8 cellular contexts compared by ENCODE assay signal in genomic region chr3:9946112-9947024, GRCh38. TPM values are rescaled to one million over a fixed set of nuclear protein-coding genes. Genes with fewer than 3 reads are reported as not detected.
DNase-seq lines count a peak whose midpoint lies in the region; ATAC-seq and TF ChIP-seq lines count a peak whose summit lies in the region.

No MANE protein-coding gene starts in this region.

- 0 out of 2 replicates have a peak overlapping the region, but pooled peaks have one; percentile 67 for H3K27ac Mint-ChIP-seq in GM23338
- H3K27ac Mint-ChIP-seq in activated CD8-positive, alpha-beta T cell treated with anti-CD3 and anti-CD28 coated beads for 36 hours, result peak overlapping the region; percentile 81

- H3K27ac ChIP-seq in GM23338 (ENCODE audit: low read depth) (no peak overlapping the region), dorsolateral prefrontal cortex (peak overlapping the region; percentile 46 to 95 (median 87)), liver (ENCODE audit: low read depth in 1 of 2, low read length in 2 of 2) (peak overlapping the region; percentile 35 to 42)

- H3K36me3 Mint-ChIP-seq in GM23338 (ENCODE audit: low read depth), result peaks cover 8% of the 10 kb centered on the region; the same call in 2 of the 3 replicates
- H3K36me3 Mint-ChIP-seq in activated CD8-positive, alpha-beta T cell treated with anti-CD3 and anti-CD28 coated beads for 36 hours (ENCODE audit: low read depth), result peaks cover 3% of the 10 kb centered on the region

- POLR2A ChIA-PET in AG04449 (lab: Yijun Ruan, JAX), result interaction anchor here (0.6 to 1.7 kb wide), 14 partner anchors 8 to 792 kb away, joined by 3 to 22 read pairs (median 3); partner anchors contain the start of genes ARPC4, CRELD1, IL17RE and RPUSD3
- POLR2A ChIA-PET in activated CD8-positive, alpha-beta T cell treated with anti-CD3 and anti-CD28 coated beads for 36 hours (lab: Charles Lee), result interaction anchor here (0.6 to 1.5 kb wide), 6 partner anchors 8 to 103 kb away, joined by 3 to 14 read pairs (median 5); partner anchors contain the start of genes CRELD1 and JAGN1

- DNase-seq in AG04449 (ENCODE audit: low read depth, low spot score), result no peak
- peak; percentile 93 for DNase-seq in GM23338 (ENCODE audit: low spot score)
- DNase-seq in NCI-H226, result peak; percentile 55
- DNase-seq in activated CD8-positive, alpha-beta T cell treated with anti-CD3 and anti-CD28 coated beads for 36 hours, result peak; percentile 83
- DNase-seq in dorsolateral prefrontal cortex, result peak; percentile 70 to 88 (median 76)
- DNase-seq in stimulated activated CD4-positive, alpha-beta T cell treated with anti-CD3 and anti-CD28 coated beads, Interleukin-2, amount 100 ng/mL, for 24 hours, result peak; percentile 79 to 80

- H3K27me3 ChIP-seq in GM23338 (ENCODE audit: insufficient read depth) (no peaks in the 10 kb centered on the region; the same call in 1 of the 2 replicates), dorsolateral prefrontal cortex (no peaks in the 10 kb centered on the region), liver (ENCODE audit: control insufficient read depth in 4 of 4, insufficient read depth in 4 of 4, low read length in 3 of 4) (peaks cover 0 to under 1% (median 0%) of the 10 kb centered on the region in 4 donors)

- no peaks in the 10 kb centered on the region for H3K36me3 ChIP-seq in GM23338 (ENCODE audit: insufficient read depth)
- peaks cover 0 to 19% (median 8%) of the 10 kb centered on the region in 4 donors for H3K36me3 ChIP-seq in liver (ENCODE audit: control insufficient read depth in 4 of 4, insufficient read depth in 3 of 4, low read depth in 1 of 4, low read length in 3 of 4)

- peak overlapping the region; percentile 73 for H3K4me3 ChIP-seq in AG04449 (ENCODE audit: low read depth, low read length)
- peak overlapping the region; percentile 66 for H3K4me3 ChIP-seq in GM23338
- peak overlapping the region; percentile 42 to 81 (median 64) for H3K4me3 ChIP-seq in dorsolateral prefrontal cortex
- peak overlapping the region in 2 of 3 donors; percentile 55 for H3K4me3 ChIP-seq in liver (ENCODE audit: low read depth in 1 of 3, low read length in 3 of 3)

- H3F3A ChIP-seq in GM23338 (replicated peaks; ENCODE audit: low read depth), result no peaks in the 10 kb centered on the region; the same call in 1 of the 2 replicates

- H2AFZ ChIP-seq in GM23338, result peak overlapping the region; percentile 84

- ATAC-seq in GM23338 (peak; percentile 82), GM19463 (IDR thresholded peaks at IDR 0.05; ENCODE audit: unreplicated experiment) (no peak)
- peak; percentile 86 for ATAC-seq in activated CD8-positive, alpha-beta T cell treated with anti-CD3 and anti-CD28 coated beads for 36 hours

- H4K20me1 ChIP-seq in GM23338 (replicated peaks; ENCODE audit: insufficient read depth), result no peaks in the 10 kb centered on the region

- CTCF ChIA-PET in AG04449 (lab: Yijun Ruan, JAX), result interaction anchor here (0.6 to 5.3 kb wide), 71 partner anchors 8 to 443 kb away, joined by 3 to 84 read pairs (median 5); partner anchors contain the start of genes CRELD1, IL17RE, JAGN1 and RPUSD3
- CTCF ChIA-PET in activated CD8-positive, alpha-beta T cell treated with anti-CD3 and anti-CD28 coated beads for 36 hours (lab: Charles Lee), result interaction anchor here (0.6 to 2.0 kb wide), 30 partner anchors 8 to 443 kb away, joined by 3 to 42 read pairs (median 4); partner anchors contain the start of genes ARPC4, CRELD1, FANCD2 and IL17RE

- H3K27me3 Mint-ChIP-seq in GM23338 (ENCODE audit: insufficient read depth, low read depth, poor library complexity), result peaks cover 19% of the 10 kb centered on the region
- no peaks in the 10 kb centered on the region for H3K27me3 Mint-ChIP-seq in activated CD8-positive, alpha-beta T cell treated with anti-CD3 and anti-CD28 coated beads for 36 hours

- H3K4me1 Mint-ChIP-seq in GM23338, result peaks cover 5% of the 10 kb centered on the region; the same call in 2 of the 3 replicates
- H3K4me1 Mint-ChIP-seq in activated CD8-positive, alpha-beta T cell treated with anti-CD3 and anti-CD28 coated beads for 36 hours (ENCODE audit: low read depth), result peaks cover 15% of the 10 kb centered on the region

- H3K4me1 ChIP-seq in GM23338 (ENCODE audit: insufficient read depth), result peaks cover 7% of the 10 kb centered on the region
- H3K4me1 ChIP-seq in liver (ENCODE audit: control insufficient read depth in 4 of 4, insufficient read depth in 4 of 4, low read length in 3 of 4), result peaks cover 2 to 16% (median 11%) of the 10 kb centered on the region in 4 donors

- H3K4me2 ChIP-seq in GM23338, result peak overlapping the region; percentile 91

- peak; percentile 52 to 74 for TF ChIP-seq RAD21 in liver (IDR thresholded peaks at IDR 0.05)

- H3K9ac ChIP-seq in liver (ENCODE audit: low read depth in 1 of 2, low read length in 2 of 2), result no peak overlapping the region

- H3K9me2 ChIP-seq in GM23338 (ENCODE audit: insufficient read depth), result no peaks in the 10 kb centered on the region

- intact Hi-C loops in activated CD8-positive, alpha-beta T cell treated with anti-CD3 and anti-CD28 coated beads for 36 hours (cut with micrococcal nuclease), result no loop called here
- intact Hi-C loops in dorsolateral prefrontal cortex (cut with DNase I), result loop anchor here (2.0 to 10.0 kb wide), 3 partner anchors 56 to 278 kb away; partner anchors contain the start of genes RPUSD3 (in 2 of the 2) and JAGN1 (in 1 of the 2)

- no peaks in the 10 kb centered on the region; the same call in 2 of the 3 replicates for H3K9me3 Mint-ChIP-seq in GM23338
- no peaks in the 10 kb centered on the region for H3K9me3 Mint-ChIP-seq in activated CD8-positive, alpha-beta T cell treated with anti-CD3 and anti-CD28 coated beads for 36 hours

- peak overlapping the region; percentile 84 for H3K4me3 Mint-ChIP-seq in GM23338
- H3K4me3 Mint-ChIP-seq in activated CD8-positive, alpha-beta T cell treated with anti-CD3 and anti-CD28 coated beads for 36 hours, result peak overlapping the region; percentile 78

- H3K9me3 ChIP-seq in liver (ENCODE audit: control insufficient read depth in 4 of 4, low read length in 3 of 4), result no peaks in the 10 kb centered on the region

- TF ChIP-seq CTCF in AG04449 (IDR thresholded peaks at IDR 0.05; ENCODE audit: insufficient read depth, low read length, missing control alignments) (peak; percentile 78), GM23338 (conservative IDR thresholded peaks at IDR 0.05; ENCODE audit: low read depth in 2 of 2) (peak; percentile 49 to 92), dorsolateral prefrontal cortex (IDR thresholded peaks at IDR 0.05 in 54 of 56, conservative IDR thresholded peaks at IDR 0.05 in 2 of 56; ENCODE audit: low read depth in 1 of 56, partially characterized antibody in 56 of 56) (peak; percentile 19 to 86 (median 74)), liver (IDR thresholded peaks at IDR 0.05; ENCODE audit: low read depth, low read length, missing input control) (peak; percentile 63)
- TF ChIP-seq CTCF in activated CD8-positive, alpha-beta T cell treated with anti-CD3 and anti-CD28 coated beads for 36 hours (IDR thresholded peaks at IDR 0.05), result peak; percentile 46

- WGBS in liver, result 9% methylated on average over 90 of the region's 90 CpGs

- no peaks in the 10 kb centered on the region for H3K79me2 ChIP-seq in GM23338 (replicated peaks; ENCODE audit: insufficient read depth)

TF ChIP-seq in liver, 16 proteins besides CTCF, POLR2A, EP300 and RAD21 (continues in another document):
- TF ChIP-seq ATF3 (IDR thresholded peaks at IDR 0.05) (no peak), HNF4A (conservative IDR thresholded peaks at IDR 0.05) (no peak), YY1 (IDR thresholded peaks at IDR 0.05) (no peak), HNF4G (IDR thresholded peaks at IDR 0.05) (no peak)

RNA-seq across cellular contexts. Expression of gene PRRT3, which starts 5.8 kb away (rescaled TPM):
- total RNA-seq in GM23338 (2014; rRNA removed; shearing (Covaris generic)), result 5.1 and 6.9 TPM in 2 replicates
- 4.3 TPM in 2 replicates for polyA plus RNA-seq in GM23338 (2016; fragmentation: Nextera tagmentation; extraction: Ambion mirVana)
- total RNA-seq in activated CD8-positive, alpha-beta T cell treated with anti-CD3 and anti-CD28 coated beads for 36 hours, result 1 to 10 TPM; 5.6 to 5.7 TPM
- 10 to 100 TPM; 13.3 to 49.4 (median 36.1) TPM for total RNA-seq in dorsolateral prefrontal cortex
- total RNA-seq in liver, result under 1 TPM; 0.25 to 0.79 TPM
- polyA plus RNA-seq in liver, result under 1 TPM; 0.14 to 0.22 TPM

RNA-seq across cellular contexts. Expression of gene CRELD1, which starts 12.7 kb away (rescaled TPM):
- total RNA-seq in GM23338 (2014; rRNA removed; shearing (Covaris generic)), result 8.4 and 11.5 TPM in 2 replicates
- polyA plus RNA-seq in GM23338 (2016; fragmentation: Nextera tagmentation; extraction: Ambion mirVana) (13.1 and 14.3 TPM in 2 replicates), liver (10 to 100 TPM; 20.5 to 31.1 TPM)
- total RNA-seq in activated CD8-positive, alpha-beta T cell treated with anti-CD3 and anti-CD28 coated beads for 36 hours, result 10 to 100 TPM in 1 of 2 experiments, 1 to 10 TPM in 1; 9.4 to 13.0 TPM
- total RNA-seq in dorsolateral prefrontal cortex (100 to 1,000 TPM in 31 of 120 experiments, 10 to 100 TPM in 89; 53.2 to 167 (median 87.2) TPM), liver (10 to 100 TPM; 12.6 to 29.5 TPM)

RNA-seq across cellular contexts. Expression of gene IL17RC, which starts 29.5 kb away (rescaled TPM):
- 12.6 and 15.0 TPM in 2 replicates for total RNA-seq in GM23338 (2014; rRNA removed; shearing (Covaris generic))
- polyA plus RNA-seq in GM23338 (2016; fragmentation: Nextera tagmentation; extraction: Ambion mirVana) (8.4 and 10.2 TPM in 2 replicates), liver (10 to 100 TPM; 25.7 to 25.8 TPM)
- total RNA-seq in activated CD8-positive, alpha-beta T cell treated with anti-CD3 and anti-CD28 coated beads for 36 hours, result under 1 TPM; 0.22 to 0.32 TPM
- total RNA-seq in dorsolateral prefrontal cortex (10 to 100 TPM; 11.3 to 43.7 (median 21.9) TPM), liver (10 to 100 TPM; 15.4 to 62.8 TPM)

RNA-seq across cellular contexts. Expression of gene EMC3, which starts 40.3 kb away (rescaled TPM):
- 23.8 and 36.2 TPM in 2 replicates for total RNA-seq in GM23338 (2014; rRNA removed; shearing (Covaris generic))
- polyA plus RNA-seq in GM23338 (2016; fragmentation: Nextera tagmentation; extraction: Ambion mirVana), result 42.8 and 46.5 TPM in 2 replicates
- total RNA-seq in activated CD8-positive, alpha-beta T cell treated with anti-CD3 and anti-CD28 coated beads for 36 hours, result 10 to 100 TPM; 35.2 to 37.9 TPM
- 10 to 100 TPM; 41.1 to 93.1 (median 69.8) TPM for total RNA-seq in dorsolateral prefrontal cortex
- 10 to 100 TPM; 54.0 to 71.4 TPM for total RNA-seq in liver
- polyA plus RNA-seq in liver, result 10 to 100 TPM; 77.2 to 81.3 TPM

RNA-seq across cellular contexts. Expression of gene IL17RE, which starts 43.7 kb away (rescaled TPM):
- 3.4 and 4.3 TPM in 2 replicates for total RNA-seq in GM23338 (2014; rRNA removed; shearing (Covaris generic))
- 1.0 and 1.1 TPM in 2 replicates for polyA plus RNA-seq in GM23338 (2016; fragmentation: Nextera tagmentation; extraction: Ambion mirVana)
- total RNA-seq in activated CD8-positive, alpha-beta T cell treated with anti-CD3 and anti-CD28 coated beads for 36 hours, result 1 to 10 TPM; 1.2 to 1.7 TPM
- total RNA-seq in dorsolateral prefrontal cortex, result 1 to 10 TPM in 102 of 120 experiments, under 1 TPM in 18; 0.36 to 5.5 (median 1.5) TPM
- 1 to 10 TPM; 1.1 to 2.1 TPM for total RNA-seq in liver
- polyA plus RNA-seq in liver, result under 1 TPM; 0.42 to 0.71 TPM

Comparison
In these comparisons a context has a peak if more than half of its experiments do, and no peak if none do; other contexts are left out.
1. RNA of gene IL17RC, which starts 29.5 kb away (total RNA-seq): 15.4 to 62.8 TPM in liver, 11.3 to 43.7 TPM in dorsolateral prefrontal cortex and 12.6 to 15.0 TPM in GM23338; 0.22 to 0.32 TPM in activated CD8-positive, alpha-beta T cell treated with anti-CD3 and anti-CD28 coated beads for 36 hours; every median in the first group is over 4 times any median in the second.
2. Peak in every context shown above with its lines, with median percentiles within 50 percentile points of each other: H3K4me3 ChIP-seq and CTCF ChIP-seq.